8 cellular contexts compared by ENCODE assay signal in the genomic region with DNA sequence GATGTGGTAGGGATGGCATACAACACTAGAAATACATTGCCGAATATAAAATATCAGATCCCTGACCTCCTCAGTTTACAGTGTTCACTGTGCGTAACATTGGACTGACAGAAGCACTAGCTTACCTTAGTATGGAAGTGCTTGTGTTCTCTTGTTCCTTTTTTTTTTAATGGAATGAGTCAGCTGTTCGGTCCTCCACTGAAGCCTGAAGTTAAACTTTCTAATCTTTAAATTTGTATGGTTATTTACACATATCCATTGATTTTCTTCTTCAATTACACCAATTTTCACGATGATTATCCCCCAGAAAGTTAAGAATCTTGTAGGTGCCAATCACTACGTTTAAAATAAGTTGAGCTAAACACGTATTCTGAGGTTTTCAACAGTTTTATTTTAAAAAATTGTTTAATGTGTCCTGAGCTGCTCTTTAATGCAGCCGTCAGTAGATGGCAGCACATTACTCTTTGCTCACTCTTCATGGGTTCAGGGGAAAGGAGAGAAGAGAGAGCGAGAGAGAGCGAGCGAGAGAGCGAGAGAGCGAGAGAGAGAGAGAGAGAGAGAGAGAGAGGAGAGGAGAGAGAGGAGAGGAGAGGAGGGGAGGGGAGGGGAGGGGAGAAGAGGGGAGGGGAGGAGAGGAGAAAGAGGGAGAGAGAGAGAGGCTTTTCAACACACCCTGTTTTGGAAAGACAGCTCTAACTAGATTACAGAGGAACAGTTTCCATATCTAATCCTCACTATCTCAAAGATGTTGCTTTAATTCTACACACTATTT.
DNase-seq lines count a peak whose midpoint lies in the region; ATAC-seq and TF ChIP-seq lines count a peak whose summit lies in the region.

No MANE protein-coding gene starts in this region.

- no peak overlapping the region for H4K91ac ChIP-seq in trophoblast cell (ENCODE audit: low read depth, low read length)

- DNase-seq in COLO668 (lab: John Stamatoyannopoulos, UW; ENCODE audit: unreplicated experiment): peak; percentile 32
- DNase-seq in RPMI8226: peak; percentile 66
- DNase-seq in activated naive CD4-positive, alpha-beta T cell treated with Interleukin-2 at 50 U/mL for 16 hours: peak; percentile 52
- DNase-seq in glomerular endothelial cell (ENCODE audit: extremely low read depth, low read depth, low spot score): peak; percentile 37
- DNase-seq in trophoblast cell: peak; percentile 38 to 79
- DNase-seq in uterus: peak; percentile 35 to 62

- H3K9ac ChIP-seq in HUES48 (ENCODE audit: low read depth, low read length) (no peak overlapping the region), trophoblast cell (ENCODE audit: low read length) (no peak overlapping the region)

- H3K4me3 ChIP-seq in HUES48 (ENCODE audit: low read depth, low read length) (peak overlapping the region; percentile 35), trophoblast cell (ENCODE audit: low read depth, low read length) (no peak overlapping the region), uterus (peak overlapping the region in 1 of 2 donors; percentile 24)

- no peak overlapping the region for H2BK5ac ChIP-seq in trophoblast cell (ENCODE audit: low read depth, low read length, poor library complexity)

- TF ChIP-seq POLR2A in uterus (IDR thresholded peaks at IDR 0.05): no peak

- H2BK12ac ChIP-seq in trophoblast cell (ENCODE audit: low read length): no peak overlapping the region

- H4K8ac ChIP-seq in trophoblast cell (ENCODE audit: low read depth, low read length): no peak overlapping the region

- no peak overlapping the region for H3K23ac ChIP-seq in trophoblast cell (ENCODE audit: low read length)

- ATAC-seq in GM19395 (IDR thresholded peaks at IDR 0.05; ENCODE audit: unreplicated experiment): peak; percentile 79

- no peak overlapping the region for H2BK120ac ChIP-seq in trophoblast cell (ENCODE audit: insufficient read depth, low read length, poor library complexity)

- 0 out of 2 replicates have a peak, but pooled peaks cover 3% of the 10 kb centered on the region for H3K4me1 ChIP-seq in HUES48 (ENCODE audit: control insufficient read depth, insufficient read depth, low read length)
- H3K4me1 ChIP-seq in trophoblast cell (ENCODE audit: control insufficient read depth in 1 of 2, insufficient read depth in 2 of 2, low read length in 2 of 2): peaks cover 2 to 3% of the 10 kb centered on the region in 2 experiments
- no peaks in the 10 kb centered on the region for H3K4me1 ChIP-seq in uterus

- TF ChIP-seq CTCF in uterus (IDR thresholded peaks at IDR 0.05): peak; percentile 75 to 83 (median 79)

- WGBS in trophoblast cell (ENCODE audit: extremely low coverage, insufficient coverage, insufficient read length): no CpG with 5 or more reads among the region's 12 CpGs

- no peak overlapping the region for H3K14ac ChIP-seq in trophoblast cell (ENCODE audit: low read length)

- no peak overlapping the region for H4K12ac ChIP-seq in trophoblast cell (ENCODE audit: low read depth, low read length)

- no peaks in the 10 kb centered on the region for H3K79me1 ChIP-seq in trophoblast cell (ENCODE audit: low read length)

- no peak overlapping the region for H2AFZ ChIP-seq in trophoblast cell (ENCODE audit: insufficient read depth, low read length, poor library complexity)

- H3K36me3 ChIP-seq in HUES48 (ENCODE audit: control insufficient read depth, insufficient read depth, low read length) (no peaks in the 10 kb centered on the region), trophoblast cell (ENCODE audit: control insufficient read depth in 1 of 2, insufficient read depth in 2 of 2, low read length in 2 of 2) (no peaks in the 10 kb centered on the region), uterus (no peaks in the 10 kb centered on the region)

- H2AK5ac ChIP-seq in trophoblast cell (ENCODE audit: low read length): no peak overlapping the region

- no peak overlapping the region for H3K4me2 ChIP-seq in trophoblast cell (ENCODE audit: low read length)

- no peak overlapping the region for H3K4ac ChIP-seq in trophoblast cell (ENCODE audit: low read depth, low read length)

- no peaks in the 10 kb centered on the region for H3K9me3 ChIP-seq in HUES48 (ENCODE audit: control insufficient read depth, insufficient read depth, low read length)
- H3K9me3 ChIP-seq in trophoblast cell (ENCODE audit: insufficient read depth, low read depth, low read length): no peaks in the 10 kb centered on the region
- H3K9me3 ChIP-seq in uterus: no peaks in the 10 kb centered on the region

- H3K27me3 ChIP-seq in HUES48 (ENCODE audit: control insufficient read depth, insufficient read depth, low read length) (no peaks in the 10 kb centered on the region), trophoblast cell (ENCODE audit: insufficient read depth, low read length) (no peaks in the 10 kb centered on the region), uterus (no peaks in the 10 kb centered on the region)

- H3K27ac ChIP-seq in HUES48 (ENCODE audit: low read depth, low read length): no peak overlapping the region
- H3K27ac ChIP-seq in trophoblast cell (ENCODE audit: low read depth, low read length): no peak overlapping the region
- peak overlapping the region; percentile 37 to 54 for H3K27ac ChIP-seq in uterus

- no peaks in the 10 kb centered on the region for H3K79me2 ChIP-seq in trophoblast cell (ENCODE audit: control insufficient read depth, insufficient read depth, low read length, poor library complexity)

- no peak overlapping the region for H3K18ac ChIP-seq in trophoblast cell (ENCODE audit: low read length)

- intact Hi-C loops in uterus (cut with DNase I; ENCODE audit: low total_unique reads): no loop called here

Comparison
In these comparisons a context has a peak if more than half of its experiments do, and no peak if none do; other contexts are left out.
1. H3K27ac ChIP-seq: peak in uterus (2 of 2); none in HUES48 (single experiment) and trophoblast cell (single experiment).
2. Peak in every context shown above with its lines, with median percentiles within 50 percentile points of each other: DNase-seq.